In the genomic region with DNA sequence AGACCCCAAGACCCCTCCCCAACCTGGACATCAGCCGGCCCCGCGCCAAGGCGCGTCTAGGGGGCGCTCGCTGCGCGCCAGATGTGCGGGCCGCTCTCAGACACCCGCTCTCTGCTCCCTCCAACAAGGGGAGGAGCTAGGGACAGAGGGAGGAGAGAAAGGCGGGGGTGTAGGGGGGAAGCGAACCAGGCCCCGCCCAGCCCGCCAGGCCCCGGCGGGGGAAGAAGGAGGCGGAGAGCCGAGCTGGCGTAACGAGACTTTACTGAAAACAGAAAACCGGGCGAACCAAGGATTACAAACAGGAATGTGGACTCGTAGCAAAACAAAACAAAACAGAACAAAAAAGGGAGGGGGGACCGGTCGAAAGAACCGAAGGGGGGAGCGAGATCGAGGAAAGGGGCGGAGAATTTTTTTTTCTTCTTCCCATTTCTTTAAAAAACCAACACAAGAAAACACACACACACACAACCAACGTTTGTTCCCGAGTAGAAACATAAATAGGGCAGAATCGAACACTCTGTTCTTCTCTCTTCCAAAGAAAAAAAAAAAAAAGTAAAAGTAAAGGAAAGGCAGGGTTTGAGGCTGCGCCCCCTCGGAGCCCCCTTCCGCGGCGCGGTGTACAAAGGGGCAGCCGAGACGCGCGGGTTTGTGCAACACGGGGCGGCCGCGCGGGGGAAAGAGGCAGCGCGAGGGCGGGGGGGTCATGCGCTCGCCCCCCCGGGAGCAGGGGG, we compare ENCODE assay signal across 1 cellular context.
TF ChIP-seq lines count a peak whose summit lies in the region.

No MANE protein-coding gene starts in this region.

TF ChIP-seq in HepG2, 621 proteins besides CTCF, POLR2A, EP300 and RAD21 (continued from another document and continues in another):
- TF ChIP-seq, protein P1, sequence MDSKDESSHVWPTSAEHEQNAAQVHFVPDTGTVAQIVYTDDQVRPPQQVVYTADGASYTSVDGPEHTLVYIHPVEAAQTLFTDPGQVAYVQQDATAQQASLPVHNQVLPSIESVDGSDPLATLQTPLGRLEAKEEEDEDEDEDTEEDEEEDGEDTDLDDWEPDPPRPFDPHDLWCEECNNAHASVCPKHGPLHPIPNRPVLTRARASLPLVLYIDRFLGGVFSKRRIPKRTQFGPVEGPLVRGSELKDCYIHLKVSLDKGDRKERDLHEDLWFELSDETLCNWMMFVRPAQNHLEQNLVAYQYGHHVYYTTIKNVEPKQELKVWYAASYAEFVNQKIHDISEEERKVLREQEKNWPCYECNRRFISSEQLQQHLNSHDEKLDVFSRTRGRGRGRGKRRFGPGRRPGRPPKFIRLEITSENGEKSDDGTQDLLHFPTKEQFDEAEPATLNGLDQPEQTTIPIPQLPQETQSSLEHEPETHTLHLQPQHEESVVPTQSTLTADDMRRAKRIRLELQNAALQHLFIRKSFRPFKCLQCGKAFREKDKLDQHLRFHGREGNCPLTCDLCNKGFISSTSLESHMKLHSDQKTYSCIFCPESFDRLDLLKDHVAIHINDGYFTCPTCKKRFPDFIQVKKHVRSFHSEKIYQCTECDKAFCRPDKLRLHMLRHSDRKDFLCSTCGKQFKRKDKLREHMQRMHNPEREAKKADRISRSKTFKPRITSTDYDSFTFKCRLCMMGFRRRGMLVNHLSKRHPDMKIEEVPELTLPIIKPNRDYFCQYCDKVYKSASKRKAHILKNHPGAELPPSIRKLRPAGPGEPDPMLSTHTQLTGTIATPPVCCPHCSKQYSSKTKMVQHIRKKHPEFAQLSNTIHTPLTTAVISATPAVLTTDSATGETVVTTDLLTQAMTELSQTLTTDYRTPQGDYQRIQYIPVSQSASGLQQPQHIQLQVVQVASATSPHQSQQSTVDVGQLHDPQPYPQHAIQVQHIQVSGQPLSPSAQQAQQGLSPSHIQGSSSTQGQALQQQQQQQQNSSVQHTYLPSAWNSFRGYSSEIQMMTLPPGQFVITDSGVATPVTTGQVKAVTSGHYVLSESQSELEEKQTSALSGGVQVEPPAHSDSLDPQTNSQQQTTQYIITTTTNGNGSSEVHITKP (CRISPR knock-in tag; IDR thresholded peaks at IDR 0.05; ENCODE audit: low read depth), result no peak; the same call in 1 of the 2 replicates
- TF ChIP-seq HNF4G (IDR thresholded peaks at IDR 0.05; ENCODE audit: borderline replicate concordance, low read depth, low read length), result no peak
- no peak for TF ChIP-seq HNF4G (CRISPR knock-in tag; IDR thresholded peaks at IDR 0.05; ENCODE audit: borderline replicate concordance, low read depth)
- TF ChIP-seq HDAC1 (CRISPR knock-in tag; IDR thresholded peaks at IDR 0.05), result peak; percentile 24; the same call in 1 of the 2 replicates
- TF ChIP-seq EHMT2 (IDR thresholded peaks at IDR 0.05; ENCODE audit: borderline replicate concordance, low read depth, low read length), result no peak
- peak; percentile 40; the same call in 1 of the 2 replicates for TF ChIP-seq PHF21A (CRISPR knock-in tag; IDR thresholded peaks at IDR 0.05)
- no peak; the same call in 1 of the 2 replicates for TF ChIP-seq NR2C2 (CRISPR knock-in tag; IDR thresholded peaks at IDR 0.05; ENCODE audit: borderline replicate concordance)
- no peak for TF ChIP-seq ZNF879 (CRISPR knock-in tag; IDR thresholded peaks at IDR 0.05)
- TF ChIP-seq MEF2D (CRISPR knock-in tag; IDR thresholded peaks at IDR 0.05), result peak; percentile 24; the same call in 1 of the 2 replicates
- TF ChIP-seq, protein P2, sequence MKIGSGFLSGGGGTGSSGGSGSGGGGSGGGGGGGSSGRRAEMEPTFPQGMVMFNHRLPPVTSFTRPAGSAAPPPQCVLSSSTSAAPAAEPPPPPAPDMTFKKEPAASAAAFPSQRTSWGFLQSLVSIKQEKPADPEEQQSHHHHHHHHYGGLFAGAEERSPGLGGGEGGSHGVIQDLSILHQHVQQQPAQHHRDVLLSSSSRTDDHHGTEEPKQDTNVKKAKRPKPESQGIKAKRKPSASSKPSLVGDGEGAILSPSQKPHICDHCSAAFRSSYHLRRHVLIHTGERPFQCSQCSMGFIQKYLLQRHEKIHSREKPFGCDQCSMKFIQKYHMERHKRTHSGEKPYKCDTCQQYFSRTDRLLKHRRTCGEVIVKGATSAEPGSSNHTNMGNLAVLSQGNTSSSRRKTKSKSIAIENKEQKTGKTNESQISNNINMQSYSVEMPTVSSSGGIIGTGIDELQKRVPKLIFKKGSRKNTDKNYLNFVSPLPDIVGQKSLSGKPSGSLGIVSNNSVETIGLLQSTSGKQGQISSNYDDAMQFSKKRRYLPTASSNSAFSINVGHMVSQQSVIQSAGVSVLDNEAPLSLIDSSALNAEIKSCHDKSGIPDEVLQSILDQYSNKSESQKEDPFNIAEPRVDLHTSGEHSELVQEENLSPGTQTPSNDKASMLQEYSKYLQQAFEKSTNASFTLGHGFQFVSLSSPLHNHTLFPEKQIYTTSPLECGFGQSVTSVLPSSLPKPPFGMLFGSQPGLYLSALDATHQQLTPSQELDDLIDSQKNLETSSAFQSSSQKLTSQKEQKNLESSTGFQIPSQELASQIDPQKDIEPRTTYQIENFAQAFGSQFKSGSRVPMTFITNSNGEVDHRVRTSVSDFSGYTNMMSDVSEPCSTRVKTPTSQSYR (CRISPR knock-in tag; IDR thresholded peaks at IDR 0.05; ENCODE audit: borderline replicate concordance), result no peak
- TF ChIP-seq, protein P3, sequence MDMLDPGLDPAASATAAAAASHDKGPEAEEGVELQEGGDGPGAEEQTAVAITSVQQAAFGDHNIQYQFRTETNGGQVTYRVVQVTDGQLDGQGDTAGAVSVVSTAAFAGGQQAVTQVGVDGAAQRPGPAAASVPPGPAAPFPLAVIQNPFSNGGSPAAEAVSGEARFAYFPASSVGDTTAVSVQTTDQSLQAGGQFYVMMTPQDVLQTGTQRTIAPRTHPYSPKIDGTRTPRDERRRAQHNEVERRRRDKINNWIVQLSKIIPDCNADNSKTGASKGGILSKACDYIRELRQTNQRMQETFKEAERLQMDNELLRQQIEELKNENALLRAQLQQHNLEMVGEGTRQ (IDR thresholded peaks at IDR 0.05; ENCODE audit: low read depth, low read length), result no peak
- TF ChIP-seq, protein P3 (CRISPR knock-in tag; IDR thresholded peaks at IDR 0.05; ENCODE audit: borderline replicate concordance), result no peak
- TF ChIP-seq ZNF460 (CRISPR knock-in tag; IDR thresholded peaks at IDR 0.05; ENCODE audit: borderline replicate concordance), result no peak
- TF ChIP-seq RARA (CRISPR knock-in tag; IDR thresholded peaks at IDR 0.05), result 0 out of 2 replicates have a peak, but pooled peaks have one; percentile 25
- TF ChIP-seq, protein P4, sequence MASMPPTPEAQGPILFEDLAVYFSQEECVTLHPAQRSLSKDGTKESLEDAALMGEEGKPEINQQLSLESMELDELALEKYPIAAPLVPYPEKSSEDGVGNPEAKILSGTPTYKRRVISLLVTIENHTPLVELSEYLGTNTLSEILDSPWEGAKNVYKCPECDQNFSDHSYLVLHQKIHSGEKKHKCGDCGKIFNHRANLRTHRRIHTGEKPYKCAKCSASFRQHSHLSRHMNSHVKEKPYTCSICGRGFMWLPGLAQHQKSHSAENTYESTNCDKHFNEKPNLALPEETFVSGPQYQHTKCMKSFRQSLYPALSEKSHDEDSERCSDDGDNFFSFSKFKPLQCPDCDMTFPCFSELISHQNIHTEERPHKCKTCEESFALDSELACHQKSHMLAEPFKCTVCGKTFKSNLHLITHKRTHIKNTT (CRISPR knock-in tag; IDR thresholded peaks at IDR 0.05), result no peak
- TF ChIP-seq, protein P5, sequence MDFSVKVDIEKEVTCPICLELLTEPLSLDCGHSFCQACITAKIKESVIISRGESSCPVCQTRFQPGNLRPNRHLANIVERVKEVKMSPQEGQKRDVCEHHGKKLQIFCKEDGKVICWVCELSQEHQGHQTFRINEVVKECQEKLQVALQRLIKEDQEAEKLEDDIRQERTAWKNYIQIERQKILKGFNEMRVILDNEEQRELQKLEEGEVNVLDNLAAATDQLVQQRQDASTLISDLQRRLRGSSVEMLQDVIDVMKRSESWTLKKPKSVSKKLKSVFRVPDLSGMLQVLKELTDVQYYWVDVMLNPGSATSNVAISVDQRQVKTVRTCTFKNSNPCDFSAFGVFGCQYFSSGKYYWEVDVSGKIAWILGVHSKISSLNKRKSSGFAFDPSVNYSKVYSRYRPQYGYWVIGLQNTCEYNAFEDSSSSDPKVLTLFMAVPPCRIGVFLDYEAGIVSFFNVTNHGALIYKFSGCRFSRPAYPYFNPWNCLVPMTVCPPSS (IDR thresholded peaks at IDR 0.05), result no peak
- no peak; the same call in 1 of the 2 replicates for TF ChIP-seq TOPORS (CRISPR knock-in tag; IDR thresholded peaks at IDR 0.05)
- no peak for TF ChIP-seq TCF7L2 (IDR thresholded peaks at IDR 0.05; ENCODE audit: low read depth, low read length)
- TF ChIP-seq SOX6 (IDR thresholded peaks at IDR 0.05), result no peak
- TF ChIP-seq SOX6 (CRISPR knock-in tag; IDR thresholded peaks at IDR 0.05), result peak; percentile 53; the same call in 1 of the 2 replicates
- TF ChIP-seq NCOA5 (CRISPR knock-in tag; IDR thresholded peaks at IDR 0.05), result no peak
- TF ChIP-seq RFX1 (IDR thresholded peaks at IDR 0.05), result no peak
- peak; percentile 48; the same call in 1 of the 2 replicates for TF ChIP-seq ZNF629 (CRISPR knock-in tag; conservative IDR thresholded peaks at IDR 0.05)
- peak; percentile 73; the same call in 1 of the 2 replicates for TF ChIP-seq SP5 (CRISPR knock-in tag; IDR thresholded peaks at IDR 0.05; ENCODE audit: borderline replicate concordance, low read depth)
- TF ChIP-seq ZNF331 (CRISPR knock-in tag; IDR thresholded peaks at IDR 0.05), result 0 out of 2 replicates have a peak, but pooled peaks have one; percentile 30
- TF ChIP-seq, protein P6, sequence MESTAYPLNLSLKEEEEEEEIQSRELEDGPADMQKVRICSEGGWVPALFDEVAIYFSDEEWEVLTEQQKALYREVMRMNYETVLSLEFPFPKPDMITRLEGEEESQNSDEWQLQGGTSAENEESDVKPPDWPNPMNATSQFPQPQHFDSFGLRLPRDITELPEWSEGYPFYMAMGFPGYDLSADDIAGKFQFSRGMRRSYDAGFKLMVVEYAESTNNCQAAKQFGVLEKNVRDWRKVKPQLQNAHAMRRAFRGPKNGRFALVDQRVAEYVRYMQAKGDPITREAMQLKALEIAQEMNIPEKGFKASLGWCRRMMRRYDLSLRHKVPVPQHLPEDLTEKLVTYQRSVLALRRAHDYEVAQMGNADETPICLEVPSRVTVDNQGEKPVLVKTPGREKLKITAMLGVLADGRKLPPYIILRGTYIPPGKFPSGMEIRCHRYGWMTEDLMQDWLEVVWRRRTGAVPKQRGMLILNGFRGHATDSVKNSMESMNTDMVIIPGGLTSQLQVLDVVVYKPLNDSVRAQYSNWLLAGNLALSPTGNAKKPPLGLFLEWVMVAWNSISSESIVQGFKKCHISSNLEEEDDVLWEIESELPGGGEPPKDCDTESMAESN (CRISPR knock-in tag; conservative IDR thresholded peaks at IDR 0.05), result no peak
- TF ChIP-seq, protein P7, sequence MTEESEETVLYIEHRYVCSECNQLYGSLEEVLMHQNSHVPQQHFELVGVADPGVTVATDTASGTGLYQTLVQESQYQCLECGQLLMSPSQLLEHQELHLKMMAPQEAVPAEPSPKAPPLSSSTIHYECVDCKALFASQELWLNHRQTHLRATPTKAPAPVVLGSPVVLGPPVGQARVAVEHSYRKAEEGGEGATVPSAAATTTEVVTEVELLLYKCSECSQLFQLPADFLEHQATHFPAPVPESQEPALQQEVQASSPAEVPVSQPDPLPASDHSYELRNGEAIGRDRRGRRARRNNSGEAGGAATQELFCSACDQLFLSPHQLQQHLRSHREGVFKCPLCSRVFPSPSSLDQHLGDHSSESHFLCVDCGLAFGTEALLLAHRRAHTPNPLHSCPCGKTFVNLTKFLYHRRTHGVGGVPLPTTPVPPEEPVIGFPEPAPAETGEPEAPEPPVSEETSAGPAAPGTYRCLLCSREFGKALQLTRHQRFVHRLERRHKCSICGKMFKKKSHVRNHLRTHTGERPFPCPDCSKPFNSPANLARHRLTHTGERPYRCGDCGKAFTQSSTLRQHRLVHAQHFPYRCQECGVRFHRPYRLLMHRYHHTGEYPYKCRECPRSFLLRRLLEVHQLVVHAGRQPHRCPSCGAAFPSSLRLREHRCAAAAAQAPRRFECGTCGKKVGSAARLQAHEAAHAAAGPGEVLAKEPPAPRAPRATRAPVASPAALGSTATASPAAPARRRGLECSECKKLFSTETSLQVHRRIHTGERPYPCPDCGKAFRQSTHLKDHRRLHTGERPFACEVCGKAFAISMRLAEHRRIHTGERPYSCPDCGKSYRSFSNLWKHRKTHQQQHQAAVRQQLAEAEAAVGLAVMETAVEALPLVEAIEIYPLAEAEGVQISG (CRISPR knock-in tag; IDR thresholded peaks at IDR 0.05), result peak; percentile 91
- 0 out of 2 replicates have a peak, but pooled peaks have one; percentile 67 for TF ChIP-seq ZSCAN25 (CRISPR knock-in tag; IDR thresholded peaks at IDR 0.05)
- TF ChIP-seq, protein P8, sequence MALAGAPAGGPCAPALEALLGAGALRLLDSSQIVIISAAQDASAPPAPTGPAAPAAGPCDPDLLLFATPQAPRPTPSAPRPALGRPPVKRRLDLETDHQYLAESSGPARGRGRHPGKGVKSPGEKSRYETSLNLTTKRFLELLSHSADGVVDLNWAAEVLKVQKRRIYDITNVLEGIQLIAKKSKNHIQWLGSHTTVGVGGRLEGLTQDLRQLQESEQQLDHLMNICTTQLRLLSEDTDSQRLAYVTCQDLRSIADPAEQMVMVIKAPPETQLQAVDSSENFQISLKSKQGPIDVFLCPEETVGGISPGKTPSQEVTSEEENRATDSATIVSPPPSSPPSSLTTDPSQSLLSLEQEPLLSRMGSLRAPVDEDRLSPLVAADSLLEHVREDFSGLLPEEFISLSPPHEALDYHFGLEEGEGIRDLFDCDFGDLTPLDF (CRISPR knock-in tag; IDR thresholded peaks at IDR 0.05), result peak; percentile 40; the same call in 1 of the 2 replicates
- no peak for TF ChIP-seq ZNF614 (CRISPR knock-in tag; IDR thresholded peaks at IDR 0.05; ENCODE audit: borderline replicate concordance)
- 0 out of 2 replicates have a peak, but pooled peaks have one; percentile 21 for TF ChIP-seq ZIK1 (CRISPR knock-in tag; IDR thresholded peaks at IDR 0.05; ENCODE audit: borderline replicate concordance, low read depth)
- TF ChIP-seq, protein P9, sequence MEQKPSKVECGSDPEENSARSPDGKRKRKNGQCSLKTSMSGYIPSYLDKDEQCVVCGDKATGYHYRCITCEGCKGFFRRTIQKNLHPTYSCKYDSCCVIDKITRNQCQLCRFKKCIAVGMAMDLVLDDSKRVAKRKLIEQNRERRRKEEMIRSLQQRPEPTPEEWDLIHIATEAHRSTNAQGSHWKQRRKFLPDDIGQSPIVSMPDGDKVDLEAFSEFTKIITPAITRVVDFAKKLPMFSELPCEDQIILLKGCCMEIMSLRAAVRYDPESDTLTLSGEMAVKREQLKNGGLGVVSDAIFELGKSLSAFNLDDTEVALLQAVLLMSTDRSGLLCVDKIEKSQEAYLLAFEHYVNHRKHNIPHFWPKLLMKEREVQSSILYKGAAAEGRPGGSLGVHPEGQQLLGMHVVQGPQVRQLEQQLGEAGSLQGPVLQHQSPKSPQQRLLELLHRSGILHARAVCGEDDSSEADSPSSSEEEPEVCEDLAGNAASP (CRISPR knock-in tag; IDR thresholded peaks at IDR 0.05; ENCODE audit: borderline replicate concordance), result peak; percentile 48
- no peak for TF ChIP-seq RBAK (CRISPR knock-in tag; IDR thresholded peaks at IDR 0.05)
- TF ChIP-seq BRD4 (CRISPR knock-in tag; IDR thresholded peaks at IDR 0.05), result no peak
- TF ChIP-seq FOSL1 (CRISPR knock-in tag; IDR thresholded peaks at IDR 0.05; ENCODE audit: borderline replicate concordance), result no peak
